Comparison of ENCODE assay signal across 8 cellular contexts in genomic region chr4:123102897-123103489, GRCh38.
DNase-seq lines count a peak whose midpoint lies in the region; ATAC-seq and TF ChIP-seq lines count a peak whose summit lies in the region.

No MANE protein-coding gene starts in this region.

- no peaks in the 10 kb centered on the region for H3K27me3 ChIP-seq in Panc1 (ENCODE audit: control insufficient read depth, insufficient read depth, low read length)
- H3K27me3 ChIP-seq in esophagus squamous epithelium: no peaks in the 10 kb centered on the region
- H3K27me3 ChIP-seq in neural progenitor cell: no peaks in the 10 kb centered on the region

- no peak overlapping the region for H3K9ac ChIP-seq in neural progenitor cell

- no peaks in the 10 kb centered on the region for H3K79me2 ChIP-seq in neural progenitor cell (ENCODE audit: low read depth)

- no peak overlapping the region for H3K4me3 ChIP-seq in Panc1 (ENCODE audit: low read depth in 2 of 2, low read length in 2 of 2)
- H3K4me3 ChIP-seq in esophagus squamous epithelium: no peak overlapping the region
- H3K4me3 ChIP-seq in neural progenitor cell: no peak overlapping the region

- intact Hi-C loops in CD14-positive monocyte (cut with micrococcal nuclease): loop anchor here in 1 of 2 donors (10.0 kb wide), 1 partner anchor 562 kb away; no protein-coding TSS in a partner anchor
- intact Hi-C loops in Panc1 (cut with micrococcal nuclease; ENCODE audit: unreplicated experiment): loop anchor here (5.0 to 10.0 kb wide), 3 partner anchors 289 to 1162 kb away; no protein-coding TSS in a partner anchor
- intact Hi-C loops in esophagus squamous epithelium (cut with DNase I): no loop called here

- H3K36me3 ChIP-seq in Panc1 (ENCODE audit: control insufficient read depth, insufficient read depth, low read length) (no peaks in the 10 kb centered on the region), esophagus squamous epithelium (peaks cover 0 to 7% (median 0%) of the 10 kb centered on the region in 3 donors), neural progenitor cell (no peaks in the 10 kb centered on the region)

- no peak overlapping the region for H3K4me3 Mint-ChIP-seq in CD14-positive monocyte
- H3K4me3 Mint-ChIP-seq in neural progenitor cell: no peak overlapping the region

- 44 to 46% methylated on average over 3 of the region's 3 CpGs for WGBS in esophagus squamous epithelium, 2 donors

- H3K4me1 Mint-ChIP-seq in CD14-positive monocyte (no peaks in the 10 kb centered on the region), neural progenitor cell (peaks cover 34% of the 10 kb centered on the region)

- no peak for TF ChIP-seq POLR2A in esophagus squamous epithelium (IDR thresholded peaks at IDR 0.05)

- H4K20me1 ChIP-seq in neural progenitor cell (ENCODE audit: low read depth): no peaks in the 10 kb centered on the region

- H3F3A ChIP-seq in neural progenitor cell (ENCODE audit: low read depth): no peaks in the 10 kb centered on the region

- no peak overlapping the region for H3K4me2 ChIP-seq in neural progenitor cell

- H3K9me3 Mint-ChIP-seq in CD14-positive monocyte (peaks cover 0 to 5% (median 0%) of the 10 kb centered on the region in 7 donors), neural progenitor cell (no peaks in the 10 kb centered on the region)

- no peaks in the 10 kb centered on the region for H3K9me3 ChIP-seq in Panc1 (ENCODE audit: control insufficient read depth, insufficient read depth, low read depth, low read length)
- no peaks in the 10 kb centered on the region for H3K9me3 ChIP-seq in esophagus squamous epithelium
- no peaks in the 10 kb centered on the region for H3K9me3 ChIP-seq in neural progenitor cell (ENCODE audit: low read depth)

- no peak overlapping the region for H2AFZ ChIP-seq in neural progenitor cell (replicated peaks)

- H3K4me1 ChIP-seq in Panc1 (ENCODE audit: control insufficient read depth, insufficient read depth, low read length) (no peaks in the 10 kb centered on the region; the same call in 1 of the 2 replicates), esophagus squamous epithelium (peaks cover 0 to 16% (median 0%) of the 10 kb centered on the region in 3 donors), neural progenitor cell (peaks cover 26% of the 10 kb centered on the region)

- POLR2A ChIA-PET in Panc1 (lab: Charles Lee): no interaction called here

- ATAC-seq in GM18519 (IDR thresholded peaks at IDR 0.05; ENCODE audit: low FRiP score, unreplicated experiment): peak; percentile 76
- peak; percentile 73 for ATAC-seq in HG03108 (IDR thresholded peaks at IDR 0.05; ENCODE audit: unreplicated experiment)
- ATAC-seq in Panc1: peak; percentile 83
- ATAC-seq in HG03039 (IDR thresholded peaks at IDR 0.05; ENCODE audit: unreplicated experiment): no peak

- CTCF ChIA-PET in Panc1 (lab: Charles Lee): interaction anchor here (0.7 to 0.8 kb wide), 2 partner anchors 20 to 253 kb away, joined by 4 to 5 read pairs; no protein-coding TSS in a partner anchor

- TF ChIP-seq CTCF in CD14-positive monocyte (IDR thresholded peaks at IDR 0.05): peak; percentile 84
- TF ChIP-seq CTCF in Panc1 (IDR thresholded peaks at IDR 0.05): peak; percentile 57; the same call in 1 of the 2 replicates
- TF ChIP-seq CTCF in esophagus squamous epithelium (IDR thresholded peaks at IDR 0.05): peak in 5 of 6 experiments; percentile 47 to 83 (median 69)
- TF ChIP-seq CTCF in neural progenitor cell (IDR thresholded peaks at IDR 0.05): peak; percentile 89

- peak overlapping the region; percentile 72; the same call in 1 of the 2 replicates for H3K27ac ChIP-seq in Panc1 (ENCODE audit: low read length)
- H3K27ac ChIP-seq in esophagus squamous epithelium: no peak overlapping the region
- no peak overlapping the region for H3K27ac ChIP-seq in neural progenitor cell

- BruUV-seq in Panc1 (replicated peaks; lab: Mats Ljungman, UMichigan): no TSS peak

- H3K27me3 Mint-ChIP-seq in CD14-positive monocyte (ENCODE audit: low read depth in 3 of 3) (no peaks in the 10 kb centered on the region), neural progenitor cell (ENCODE audit: insufficient read depth, low read depth) (no peaks in the 10 kb centered on the region)

- DNase-seq in CD14-positive monocyte (ENCODE audit: low spot score): no peak
- DNase-seq in Panc1 (ENCODE audit: low read depth, low spot score): no peak
- no peak for DNase-seq in esophagus squamous epithelium (lab: John Stamatoyannopoulos, UW)
- peak; percentile 44 for DNase-seq in neural progenitor cell (ENCODE audit: low spot score)
- DNase-seq in activated naive CD4-positive, alpha-beta T cell (lab: John Stamatoyannopoulos, UW): no peak

- in situ Hi-C loops in Panc1 (cut with HindIII; ENCODE audit: low pct_unique_long_range_greater_than_20kb, low sequenced_read_pairs): no loop called here

- H3K27ac Mint-ChIP-seq in CD14-positive monocyte: no peak overlapping the region
- H3K27ac Mint-ChIP-seq in neural progenitor cell: no peak overlapping the region

- H3K36me3 Mint-ChIP-seq in CD14-positive monocyte: peaks cover 8 to 13% of the 10 kb centered on the region in 2 donors
- H3K36me3 Mint-ChIP-seq in neural progenitor cell: peaks cover 4% of the 10 kb centered on the region
